16 cellular contexts compared by ENCODE assay signal in genomic region chr7:139976055-139976837, GRCh38.
DNase-seq lines count a peak whose midpoint lies in the region; ATAC-seq, FAIRE-seq and TF ChIP-seq lines count a peak whose summit lies in the region.
"Had no signal": no experiment of that assay in that cellular context is flagged by ENCODE, and none has a peak within 500 bp of the region (broad histone marks: within the 10 kb centered on the region; RNA-seq: fewer than 3 reads in every experiment).

No MANE protein-coding gene starts in this region.

- H3K36me3 ChIP-seq in HepG2 (replicated peaks in 1 of 2; ENCODE audit: control insufficient read depth in 1 of 2, insufficient read depth in 2 of 2, low read length in 2 of 2) (no peaks in the 10 kb centered on the region), right lobe of liver (no peaks in the 10 kb centered on the region), K562 (ENCODE audit: control insufficient read depth, insufficient read depth, low read length) (peaks cover 26% of the 10 kb centered on the region)

- H3K4me3 Mint-ChIP-seq in MCF 10A (ENCODE audit: unreplicated experiment) = no peak overlapping the region
- H3K4me3 Mint-ChIP-seq: CD4-positive, CD25-positive, alpha-beta regulatory T cell; H9 had no signal

- DNase-seq in HepG2 (ENCODE audit: low spot score) (no peak), right lobe of liver (no peak), K562 (ENCODE audit: extremely low read depth in 1 of 4, low spot score in 3 of 4) (peak; percentile 61 to 68 (median 64)), mesenteric fat pad (ENCODE audit: low spot score) (peak; percentile 74), MCF 10A (ENCODE audit: unreplicated experiment) (no peak), GM10266 (ENCODE audit: extremely low spot score) (no peak)
- DNase-seq: Calu3; CD4-positive, CD25-positive, alpha-beta regulatory T cell; DMS 273 treated with DMSO at 0.1 percent for 48 hours; GM23248; H9 had no signal

- no peak for FAIRE-seq in HepG2 (lab: Jason Lieb, UNC)
- no peak for FAIRE-seq in K562 (lab: Jason Lieb, UNC)
- FAIRE-seq: GM12878, GM18507, HTR-8/SVneo had no signal

- no peaks in the 10 kb centered on the region for H3K36me3 Mint-ChIP-seq in MCF 10A (ENCODE audit: insufficient read depth, unreplicated experiment)
- H3K36me3 Mint-ChIP-seq: CD4-positive, CD25-positive, alpha-beta regulatory T cell had no signal

- H3K9me1 ChIP-seq in K562 (ENCODE audit: control insufficient read depth, insufficient read depth, low read length) = peaks cover 3% of the 10 kb centered on the region

- POLR2A ChIA-PET in HepG2 (lab: Yijun Ruan, JAX) = interaction anchor here (0.6 kb wide), 1 partner anchor 28 kb away, joined by 3 read pairs; no protein-coding TSS in a partner anchor
- POLR2A ChIA-PET in K562 (lab: Yijun Ruan, JAX) = interaction anchor here (0.5 to 5.8 kb wide), 26 partner anchors 12 to 1720 kb away, joined by 3 to 76 read pairs (median 4); no protein-coding TSS in a partner anchor
- POLR2A ChIA-PET in MCF 10A (lab: Yijun Ruan, JAX) = interaction anchor here (0.9 kb wide), 1 partner anchor 151 kb away, joined by 3 read pairs; no protein-coding TSS in a partner anchor

- TF ChIP-seq CTCF in HepG2 (CRISPR knock-in tag; IDR thresholded peaks at IDR 0.05) (no peak), right lobe of liver (IDR thresholded peaks at IDR 0.05) (no peak), K562 (IDR thresholded peaks at IDR 0.05 in 2 of 3, conservative IDR thresholded peaks at IDR 0.05 in 1 of 3; ENCODE audit: insufficient read depth in 2 of 3, low read depth in 1 of 3, low read length in 3 of 3) (no peak), MCF 10A (IDR thresholded peaks at IDR 0.05; ENCODE audit: unreplicated experiment) (no peak), GM10266 (IDR thresholded peaks at IDR 0.05; ENCODE audit: control insufficient read depth, insufficient read depth, low read depth, missing control alignments) (no peak)

- H3K9me3 ChIP-seq in HepG2 (ENCODE audit: low read length) = no peaks in the 10 kb centered on the region
- no peaks in the 10 kb centered on the region for H3K9me3 ChIP-seq in right lobe of liver
- H3K9me3 ChIP-seq in K562 (replicated peaks; ENCODE audit: control insufficient read depth, insufficient read depth, low read depth, low read length) = peaks cover 2% of the 10 kb centered on the region; the same call in 1 of the 2 replicates

- no peaks in the 10 kb centered on the region for H3K4me1 Mint-ChIP-seq in MCF 10A (ENCODE audit: insufficient read depth, unreplicated experiment)

- H3K4me3 ChIP-seq in HepG2 (replicated peaks in 1 of 3; ENCODE audit: insufficient read depth in 1 of 3, low read depth in 2 of 3, low read length in 3 of 3) = peak overlapping the region; percentile 33 to 51 (median 38); a peak in 5 of 6 replicates
- no peak overlapping the region for H3K4me3 ChIP-seq in right lobe of liver
- H3K4me3 ChIP-seq in K562 = peak overlapping the region; percentile 46
- H3K4me3 ChIP-seq: GM12878, GM23248 had no signal

- no peaks in the 10 kb centered on the region for H3K9me3 Mint-ChIP-seq in MCF 10A (ENCODE audit: unreplicated experiment)
- H3K9me3 Mint-ChIP-seq: H9 had no signal

- H3K4me2 ChIP-seq in HepG2 (ENCODE audit: low read depth, low read length) (peak overlapping the region; percentile 48), K562 (ENCODE audit: insufficient read depth, low read length) (peak overlapping the region; percentile 83)

- H3K27me3 Mint-ChIP-seq in MCF 10A (ENCODE audit: insufficient read depth, unreplicated experiment) = no peaks in the 10 kb centered on the region

- TF ChIP-seq EP300 in HepG2 (IDR thresholded peaks at IDR 0.05; ENCODE audit: low read depth in 2 of 2, low read length in 2 of 2) = no peak
- TF ChIP-seq EP300 in HepG2 (CRISPR knock-in tag; IDR thresholded peaks at IDR 0.05; ENCODE audit: borderline replicate concordance) = no peak
- no peak for TF ChIP-seq EP300 in K562 (IDR thresholded peaks at IDR 0.05; ENCODE audit: low read length)

- H3K79me2 ChIP-seq in HepG2 (ENCODE audit: insufficient read depth, low read length) (no peaks in the 10 kb centered on the region), K562 (ENCODE audit: control insufficient read depth, insufficient read depth, low read length) (peaks cover 38% of the 10 kb centered on the region)

- WGBS in HepG2 (ENCODE audit: low lambda C conversion rate) = 37% methylated on average over 11 of the region's 11 CpGs
- WGBS in right lobe of liver (ENCODE audit: insufficient coverage, low coverage, low lambda C conversion rate, missing lambda C conversion rate) = 76% methylated on average over 8 of the region's 11 CpGs
- 27% methylated on average over 11 of the region's 11 CpGs for WGBS in K562 (ENCODE audit: insufficient coverage, low coverage, missing lambda C conversion rate)

- H2AFZ ChIP-seq in HepG2 (ENCODE audit: low read length) (no peak overlapping the region), K562 (ENCODE audit: low read depth, low read length) (peak overlapping the region; percentile 98)
- H2AFZ ChIP-seq: GM23248 had no signal

- H3K27ac ChIP-seq in HepG2 (ENCODE audit: extremely low read length, insufficient read depth, low read length) (no peak overlapping the region), right lobe of liver (no peak overlapping the region), K562 (ENCODE audit: extremely low read depth, low read depth, low read length) (peak overlapping the region; percentile 54)
- H3K27ac ChIP-seq: 22Rv1, GM23248 had no signal

- TF ChIP-seq RAD21 in HepG2 (CRISPR knock-in tag; IDR thresholded peaks at IDR 0.05) (no peak), K562 (CRISPR knock-in tag; conservative IDR thresholded peaks at IDR 0.05 in 1 of 2, IDR thresholded peaks at IDR 0.05 in 1 of 2) (no peak)

- H3K4me1 ChIP-seq in HepG2 (ENCODE audit: insufficient read depth, low read length) = no peaks in the 10 kb centered on the region
- no peaks in the 10 kb centered on the region for H3K4me1 ChIP-seq in right lobe of liver
- H3K4me1 ChIP-seq in K562 (replicated peaks in 1 of 2; ENCODE audit: control insufficient read depth in 2 of 2, insufficient read depth in 2 of 2, low read length in 2 of 2) = peaks cover 8 to 28% of the 10 kb centered on the region in 2 experiments; a peak in 4 of 5 replicates

- H4K20me1 ChIP-seq in HepG2 (ENCODE audit: insufficient read depth, low read length) (no peaks in the 10 kb centered on the region), K562 (replicated peaks; ENCODE audit: control insufficient read depth, insufficient read depth, low read length) (peaks cover 4% of the 10 kb centered on the region; the same call in 1 of the 2 replicates)

- ATAC-seq in HepG2 (peak; percentile 52; the same call in 1 of the 3 replicates), right lobe of liver (no peak), K562 (peak; percentile 61), HG02973 (IDR thresholded peaks at IDR 0.05; ENCODE audit: unreplicated experiment) (no peak)
- ATAC-seq: GM12878 had no signal

- H3K27ac Mint-ChIP-seq in MCF 10A (ENCODE audit: low read depth, unreplicated experiment) = no peak overlapping the region
- H3K27ac Mint-ChIP-seq: CD4-positive, CD25-positive, alpha-beta regulatory T cell had no signal

- no TSS peak for BruUV-seq in HepG2 (replicated peaks; lab: Mats Ljungman, UMichigan)
- no TSS peak for BruUV-seq in K562 (replicated peaks; lab: Mats Ljungman, UMichigan)
- no TSS peak for BruUV-seq in MCF 10A (replicated peaks; lab: Mats Ljungman, UMichigan)

- CTCF ChIA-PET in HepG2 (lab: Yijun Ruan, JAX; ENCODE audit: low intra/inter-chr PET ratio, low total read pairs) (no interaction called here), K562 (lab: Yijun Ruan, JAX; ENCODE audit: low intra/inter-chr PET ratio) (no interaction called here), MCF 10A (lab: Yijun Ruan, JAX) (interaction anchor here (1.1 kb wide), 1 partner anchor 330 kb away, joined by 3 read pairs; no protein-coding TSS in a partner anchor)

- H3K27me3 ChIP-seq in HepG2 (ENCODE audit: control insufficient read depth in 1 of 2, insufficient read depth in 2 of 2, low read length in 2 of 2) (peaks cover 0 to 8% of the 10 kb centered on the region in 2 experiments; a peak in 1 of 5 replicates), right lobe of liver (no peaks in the 10 kb centered on the region), K562 (ENCODE audit: control insufficient read depth in 2 of 2, insufficient read depth in 2 of 2, low read length in 2 of 2) (no peaks in the 10 kb centered on the region)

- in situ Hi-C loops in HepG2 (cut with HindIII; ENCODE audit: extremely low pct_ligation_motif_present, low pct_unique_long_range_greater_than_20kb) = no loop called here
- in situ Hi-C loops in K562 (cut with MboI) = no loop called here

- intact Hi-C loops in HepG2 (cut with micrococcal nuclease; ENCODE audit: unreplicated experiment) (no loop called here), right lobe of liver (cut with DNase I) (no loop called here), K562 (cut with micrococcal nuclease) (loop anchor here (2.0 kb wide), 2 partner anchors 59 to 73 kb away; no protein-coding TSS in a partner anchor), MCF 10A (cut with micrococcal nuclease) (no loop called here)

- no peak for TF ChIP-seq POLR2A in HepG2 (IDR thresholded peaks at IDR 0.05; ENCODE audit: insufficient read depth in 1 of 2, low read depth in 2 of 2, low read length in 2 of 2)
- no peak for TF ChIP-seq POLR2A in right lobe of liver (IDR thresholded peaks at IDR 0.05)
- TF ChIP-seq POLR2A in K562 (conservative IDR thresholded peaks at IDR 0.05) = no peak

- H3K9ac ChIP-seq in HepG2 (ENCODE audit: insufficient read depth, low read depth, low read length) (peak overlapping the region; percentile 56; the same call in 1 of the 2 replicates), K562 (ENCODE audit: insufficient read depth in 1 of 2, low read depth in 2 of 2, low read length in 2 of 2) (peak overlapping the region; percentile 56 to 75)
- H3K9ac ChIP-seq: GM23248 had no signal

TF ChIP-seq in HepG2, 621 proteins besides CTCF, POLR2A, EP300 and RAD21 (continues in another document):
- TF ChIP-seq POGZ (CRISPR knock-in tag; IDR thresholded peaks at IDR 0.05) (no peak), HNRNPH1 (optimal IDR thresholded peaks at IDR 0.05; ENCODE audit: low read depth, low read length) (no peak), KDM3A (CRISPR knock-in tag; IDR thresholded peaks at IDR 0.05; ENCODE audit: low read depth) (no peak), KDM5A (IDR thresholded peaks at IDR 0.05; ENCODE audit: borderline replicate concordance, low read length) (no peak), IKZF4 (CRISPR knock-in tag; IDR thresholded peaks at IDR 0.05; ENCODE audit: borderline replicate concordance, low read depth, not compliant biosample characterization) (no peak), MLLT10 (CRISPR knock-in tag; IDR thresholded peaks at IDR 0.05) (no peak)

TF ChIP-seq in K562, 482 proteins besides CTCF, POLR2A, EP300 and RAD21 (continues in another document):
- no peak; a peak in 1 of 4 replicates for TF ChIP-seq FOXA3 (CRISPR knock-in tag; conservative IDR thresholded peaks at IDR 0.05 in 1 of 2, IDR thresholded peaks at IDR 0.05 in 1 of 2)
- TF ChIP-seq ZBTB17 (CRISPR knock-in tag; IDR thresholded peaks at IDR 0.05) = peak; percentile 90
- TF ChIP-seq EHMT2 (IDR thresholded peaks at IDR 0.05) = no peak
- no peak for TF ChIP-seq SRSF7 (optimal IDR thresholded peaks at IDR 0.05; ENCODE audit: low read depth, low read length)
- no peak for TF ChIP-seq ZBED1 (IDR thresholded peaks at IDR 0.05)
- TF ChIP-seq PTRF (tag; IDR thresholded peaks at IDR 0.05) = no peak
- TF ChIP-seq U2AF1 (optimal IDR thresholded peaks at IDR 0.05; ENCODE audit: low read depth, low read length) = no peak

Comparison
In these comparisons a context has a peak if more than half of its experiments do, and no peak if none do; other contexts are left out.
1. ATAC-seq: peak in HepG2 (single experiment) and K562 (single experiment); none in right lobe of liver (0 of 4) and HG02973 (single experiment).
2. H3K4me3 ChIP-seq: peak in HepG2 (3 of 3) and K562 (single experiment); none in right lobe of liver (0 of 3).
3. DNase-seq: peak in K562 (4 of 4) and mesenteric fat pad (single experiment); none in HepG2 (single experiment), right lobe of liver (0 of 3), MCF 10A (single experiment) and GM10266 (single experiment).
4. Of the 241 proteins assayed by ChIP-seq in both HepG2 and K562: peak only in HepG2: none; only in K562: FOXP1, FOXP4, MEIS2, RBFOX2, XRCC5, ZBTB33 and 2 more; in both: none; in neither: 230; mixed calls (peak in some experiments, not most) for 3.